ENCODE assay signal across 24 cellular contexts in the genomic region with DNA sequence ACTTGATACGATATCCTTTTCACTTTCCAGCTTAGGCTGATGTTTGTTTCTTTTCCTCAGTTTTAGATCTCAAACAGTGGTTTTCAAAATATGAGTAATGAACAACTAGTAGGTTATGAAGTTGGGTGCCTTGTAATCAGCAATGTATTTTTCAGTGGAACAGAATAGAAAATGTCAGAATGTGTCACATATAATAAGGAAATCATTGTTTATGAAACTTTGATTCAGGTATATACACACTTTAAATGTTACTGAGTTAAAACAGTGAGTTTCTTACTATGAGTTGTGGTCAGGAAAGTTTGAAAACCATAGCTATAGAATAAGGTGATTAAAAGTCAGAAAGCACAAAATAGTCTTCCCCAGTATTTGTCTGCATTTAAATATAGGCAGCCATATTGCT.
"Had no signal": no experiment of that assay in that cellular context is flagged by ENCODE, and none has a peak within 500 bp of the region (broad histone marks: within the 10 kb centered on the region; RNA-seq: fewer than 3 reads in every experiment).

No MANE protein-coding gene starts in this region.

- H3K4me1 ChIP-seq: esophagus muscularis mucosa, foreskin keratinocyte, right lobe of liver, stomach, thyroid gland, vagina had no signal

- H3K9me3 ChIP-seq: esophagus muscularis mucosa, heart left ventricle, ovary, right lobe of liver, stomach, thyroid gland, upper lobe of left lung, vagina had no signal

- DNase-seq: activated CD4-positive, CD25-positive, alpha-beta regulatory T cell treated with anti-CD3 and anti-CD28 coated beads, Interleukin-2, amount 50 U/mL, for 72 hours; activated effector memory CD4-positive, alpha-beta T cell treated with anti-CD3 and anti-CD28 coated beads, Interleukin-2, amount 50 U/mL, for 16 hours; activated naive CD4-positive, alpha-beta T cell treated with anti-CD3 and anti-CD28 coated beads, Interleukin-2, amount 50 U/mL, for 16 hours; activated T-cell treated with anti-CD3 and anti-CD28 coated beads, Interleukin-2, amount 50 U/mL, for 24 hours; dermis blood vessel endothelial cell; effector CD4-positive, alpha-beta T cell; foreskin keratinocyte; heart left ventricle; hypothalamus; immature natural killer cell; naive thymus-derived CD4-positive, alpha-beta T cell; ovary; right lobe of liver; stimulated activated CD4-positive, alpha-beta T cell treated with anti-CD3 and anti-CD28 coated beads, Interleukin-12 subunit alpha, Interleukin-12 subunit beta, amount 100 ng/mL, for 4 hours; stimulated activated CD4-positive, alpha-beta T cell treated with anti-CD3 and anti-CD28 coated beads, Interleukin-4, amount 100 ng/mL, for 1 hour; stomach; T-helper 17 cell; thyroid gland; upper lobe of left lung had no signal

- H3K27me3 ChIP-seq: esophagus muscularis mucosa, foreskin keratinocyte, heart left ventricle, ovary, right lobe of liver, stomach, thyroid gland, upper lobe of left lung, vagina had no signal

- H3K4me1 Mint-ChIP-seq: mesothelial cell of epicardium had no signal

- H3K27ac Mint-ChIP-seq: activated T-cell treated with anti-CD3 and anti-CD28 coated beads, Interleukin-2, amount 50 U/mL, for 24 hours; mesothelial cell of epicardium; progenitor cell of endocrine pancreas; T-helper 17 cell had no signal

- H3K9me3 Mint-ChIP-seq: activated T-cell treated with anti-CD3 and anti-CD28 coated beads, Interleukin-2, amount 50 U/mL, for 24 hours; immature natural killer cell; mesothelial cell of epicardium; naive thymus-derived CD4-positive, alpha-beta T cell had no signal

- H3K4me3 ChIP-seq: esophagus muscularis mucosa, heart left ventricle, ovary, right lobe of liver, stomach, thyroid gland, upper lobe of left lung, vagina had no signal

- H3K27ac ChIP-seq: esophagus muscularis mucosa, foreskin keratinocyte, heart left ventricle, ovary, right lobe of liver, stomach, thyroid gland, upper lobe of left lung, vagina had no signal

- H3K27me3 Mint-ChIP-seq: activated T-cell treated with anti-CD3 and anti-CD28 coated beads, Interleukin-2, amount 50 U/mL, for 24 hours; naive thymus-derived CD4-positive, alpha-beta T cell; progenitor cell of endocrine pancreas; T-helper 17 cell had no signal

- H3K4me3 Mint-ChIP-seq: activated T-cell treated with anti-CD3 and anti-CD28 coated beads, Interleukin-2, amount 50 U/mL, for 24 hours; immature natural killer cell; mesothelial cell of epicardium; naive thymus-derived CD4-positive, alpha-beta T cell; T-helper 17 cell had no signal

- ATAC-seq: foreskin keratinocyte; heart left ventricle; naive thymus-derived CD4-positive, alpha-beta T cell; right lobe of liver; SK-N-SH treated with all-trans-retinoic acid at 6 μM for 48 hours; T-helper 17 cell had no signal

- H3K36me3 ChIP-seq: ovary had no signal
